In the genomic region with DNA sequence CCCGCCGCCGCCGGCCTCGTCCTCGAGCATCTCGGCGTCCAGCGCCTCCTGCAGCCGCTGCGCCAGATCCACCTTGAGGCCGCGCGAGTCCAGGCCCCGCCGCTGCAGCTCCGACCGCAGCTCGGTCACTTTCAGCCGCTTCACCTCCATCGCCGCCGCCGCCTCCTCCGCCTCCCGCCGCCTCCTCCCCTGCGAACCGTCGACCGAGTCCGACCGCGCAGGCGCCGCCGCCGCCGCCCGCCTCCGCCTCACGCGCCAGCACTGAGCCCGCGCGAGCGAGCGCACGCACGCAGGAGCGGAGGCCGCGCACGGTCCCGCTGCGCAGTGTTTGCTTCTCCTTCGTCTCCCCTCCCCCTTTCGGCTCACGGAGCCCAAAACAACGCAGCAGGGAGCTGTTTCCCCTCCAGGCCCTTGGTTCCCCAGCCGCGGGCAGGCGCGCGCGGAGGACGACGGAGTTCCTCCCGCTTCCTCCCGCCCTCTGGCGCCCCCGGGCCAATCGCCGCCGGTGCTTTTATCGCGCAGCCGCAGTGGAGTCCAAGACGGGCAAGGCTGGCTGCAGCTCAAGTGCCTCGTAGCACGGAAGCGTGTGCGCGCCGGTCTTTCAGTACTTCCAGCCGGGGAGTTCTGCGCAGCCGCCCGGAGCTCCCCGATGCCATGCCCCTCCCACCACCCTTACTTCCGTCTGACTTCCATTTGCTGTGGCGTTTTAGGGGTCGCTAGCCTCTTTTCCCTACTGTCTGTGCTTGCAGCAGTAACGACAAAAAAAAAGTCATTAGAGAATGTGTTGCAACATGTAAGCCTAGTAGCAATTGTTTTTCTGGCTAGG, we compare ENCODE assay signal across 7 cellular contexts. TPM values are rescaled to one million over a fixed set of nuclear protein-coding genes. Genes with fewer than 3 reads are reported as not detected.
DNase-seq lines count a peak whose midpoint lies in the region; ATAC-seq, FAIRE-seq and TF ChIP-seq lines count a peak whose summit lies in the region.

A gene (minus strand): TSS at position 451 of the 826 bp plus-strand sequence. CDS start 301 bp downstream, at position 150.

- TF ChIP-seq CTCF in astrocyte of the cerebellum (IDR thresholded peaks at IDR 0.05; ENCODE audit: low read depth, low read length, missing control alignments): no peak
- TF ChIP-seq CTCF in hepatocyte (IDR thresholded peaks at IDR 0.05; ENCODE audit: poor library complexity): no peak
- TF ChIP-seq CTCF in retinal pigment epithelial cell (conservative IDR thresholded peaks at IDR 0.05; ENCODE audit: low read depth, low read length): peak; percentile 22

- H4K20me1 ChIP-seq in hepatocyte (ENCODE audit: insufficient read depth, poor library complexity, severe bottlenecking): peaks cover 44% of the 10 kb centered on the region

- FAIRE-seq in GM18507 (lab: Jason Lieb, UNC): peak; percentile 94

- WGBS in hepatocyte (ENCODE audit: low lambda C conversion rate, missing lambda C conversion rate): under 1% methylated on average over 53 of the region's 94 CpGs

- in situ Hi-C loops in astrocyte of the cerebellum (cut with HindIII; ENCODE audit: low sequenced_read_pairs): no loop called here

- ATAC-seq in HG02981 (IDR thresholded peaks at IDR 0.05; ENCODE audit: unreplicated experiment): peak; percentile 65

- H2AFZ ChIP-seq in hepatocyte: peak within 1 kb of the TSS; percentile 93

- DNase-seq in GM18507 (ENCODE audit: extremely low spot score, insufficient read length, low read depth): peak; percentile 93
- DNase-seq in NCI-H2029 treated with DMSO at 0.1 percent for 48 hours (lab: John Stamatoyannopoulos, UW): peak; percentile 95
- peak; percentile 96 for DNase-seq in T-helper 9 cell
- peak; percentile 99 for DNase-seq in astrocyte of the cerebellum (ENCODE audit: low read depth)
- DNase-seq in hepatocyte (ENCODE audit: low spot score): peak; percentile 100
- DNase-seq in retinal pigment epithelial cell (ENCODE audit: low read depth): peak; percentile 96

- H3K4me1 ChIP-seq in hepatocyte (ENCODE audit: insufficient read depth): peaks cover 16% of the 10 kb centered on the region

- H3K27ac ChIP-seq in hepatocyte: peak within 1 kb of the TSS; percentile 91

- no peaks in the 10 kb centered on the region for H3K9me2 ChIP-seq in hepatocyte (replicated peaks; ENCODE audit: insufficient read depth)

- peak within 1 kb of the TSS; percentile 89 for H3K4me2 ChIP-seq in hepatocyte

- H3K4me3 ChIP-seq in astrocyte of the cerebellum (ENCODE audit: low read depth, low read length): peak within 1 kb of the TSS; percentile 94
- H3K4me3 ChIP-seq in hepatocyte: peak within 1 kb of the TSS; percentile 48
- H3K4me3 ChIP-seq in retinal pigment epithelial cell (ENCODE audit: low read length): peak within 1 kb of the TSS; percentile 84

- H3K79me2 ChIP-seq in hepatocyte: peaks cover 80% of the 10 kb centered on the region

- no peaks in the 10 kb centered on the region for H3K9me3 ChIP-seq in hepatocyte (ENCODE audit: low read depth)

- peaks cover 6% of the 10 kb centered on the region for H3K36me3 ChIP-seq in hepatocyte (replicated peaks; ENCODE audit: insufficient read depth, low read depth)

- H3K27me3 ChIP-seq in hepatocyte: no peaks in the 10 kb centered on the region

RNA-seq across cellular contexts. Expression of the gene that starts here (rescaled TPM):
- total RNA-seq in hepatocyte: 14.0 and 15.4 TPM in 2 replicates
- 2.3 and 3.7 TPM in 2 replicates for polyA plus RNA-seq in hepatocyte

Comparison
In these comparisons a context has a peak if more than half of its experiments do, and no peak if none do; other contexts are left out.
1. Peak in every context shown above with its lines: DNase-seq, ATAC-seq, H3K4me3 ChIP-seq and H3K27ac ChIP-seq.